Comparison of ENCODE assay signal across 1 cellular context in genomic region chr3:47159820-47160219, GRCh38.
TF ChIP-seq lines count a peak whose summit lies in the region.

No MANE protein-coding gene starts in this region.

TF ChIP-seq in WTC11, 78 proteins besides CTCF, POLR2A, EP300 and RAD21 (continued from another document):
- no peak for TF ChIP-seq ARID4B (CRISPR knock-in tag; IDR thresholded peaks at IDR 0.05; ENCODE audit: borderline replicate concordance)
- TF ChIP-seq SP1 (CRISPR knock-in tag; conservative IDR thresholded peaks at IDR 0.05): no peak
- TF ChIP-seq NFE2L1 (CRISPR knock-in tag; IDR thresholded peaks at IDR 0.05): no peak
- TF ChIP-seq E2F5 (CRISPR knock-in tag; IDR thresholded peaks at IDR 0.05): no peak
- TF ChIP-seq MAX (CRISPR knock-in tag; IDR thresholded peaks at IDR 0.05): no peak
- no peak for TF ChIP-seq MLX (CRISPR knock-in tag; IDR thresholded peaks at IDR 0.05)
- TF ChIP-seq JAZF1 (CRISPR knock-in tag; IDR thresholded peaks at IDR 0.05): no peak
- TF ChIP-seq FOXP4 (CRISPR knock-in tag; IDR thresholded peaks at IDR 0.05): no peak
- TF ChIP-seq HMGXB4 (CRISPR knock-in tag; IDR thresholded peaks at IDR 0.05): no peak
- TF ChIP-seq STAT6 (CRISPR knock-in tag; conservative IDR thresholded peaks at IDR 0.05; ENCODE audit: low read depth): no peak
- TF ChIP-seq ZNF671 (CRISPR knock-in tag; IDR thresholded peaks at IDR 0.05): no peak
- no peak for TF ChIP-seq CREB1 (CRISPR knock-in tag; IDR thresholded peaks at IDR 0.05)
- no peak for TF ChIP-seq EMX1 (CRISPR knock-in tag; IDR thresholded peaks at IDR 0.05)
- TF ChIP-seq ATF2 (CRISPR knock-in tag; IDR thresholded peaks at IDR 0.05; ENCODE audit: borderline replicate concordance, low read depth): no peak
